8 cellular contexts compared by ENCODE assay signal in the genomic region with DNA sequence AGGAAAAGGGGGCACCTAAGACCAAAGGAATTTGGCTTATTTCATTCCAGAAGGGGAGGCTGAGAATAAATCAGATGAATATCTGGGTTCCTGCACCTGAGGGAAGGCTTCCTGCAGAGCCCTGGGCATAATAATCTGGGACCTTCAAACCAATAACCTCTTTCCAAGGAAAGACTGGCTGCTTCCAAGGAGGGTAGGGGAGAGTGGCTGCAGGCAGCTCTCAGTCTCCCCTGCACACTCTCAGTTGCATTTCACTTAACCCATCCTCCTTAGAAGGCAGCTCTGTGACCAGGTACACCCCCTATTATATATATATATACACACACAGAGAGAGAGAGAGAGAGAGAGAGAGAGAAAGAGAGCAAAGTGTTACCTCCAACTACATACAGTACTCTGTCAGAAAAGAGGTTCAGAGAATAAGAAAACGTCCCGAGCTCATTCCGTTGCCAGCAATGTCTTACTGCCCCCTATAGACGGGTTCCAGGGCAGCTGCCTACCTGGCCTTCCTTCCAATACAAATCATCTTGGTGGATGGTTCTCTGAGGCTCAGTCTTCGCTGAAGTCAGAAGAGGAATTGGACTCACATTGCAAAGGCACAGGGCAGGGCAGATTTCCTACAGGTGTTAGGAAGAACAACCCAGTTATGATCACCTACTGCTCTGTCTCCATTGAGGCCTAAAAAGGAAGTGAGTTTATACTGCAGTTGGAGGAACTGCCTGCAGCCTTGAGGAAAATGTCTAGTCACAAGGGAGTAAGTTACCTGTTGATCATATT. TPM values are rescaled to one million over a fixed set of nuclear protein-coding genes. Genes with fewer than 3 reads are reported as not detected.
DNase-seq lines count a peak whose midpoint lies in the region; FAIRE-seq and TF ChIP-seq lines count a peak whose summit lies in the region.

No MANE protein-coding gene starts in this region.

- no peaks in the 10 kb centered on the region; a peak in 1 of 22 replicates for H3K9me3 ChIP-seq in BLaER1 treated with 17β-estradiol and CSF1 and Interleukin-3, amounts not matched to agents 10 nM and 100 nM (replicated peaks in 1 of 11)
- H3K9me3 ChIP-seq in uterus, result no peaks in the 10 kb centered on the region

- H3K27ac ChIP-seq in BLaER1 treated with 17β-estradiol and CSF1 and Interleukin-3, amounts not matched to agents 10 nM and 100 nM, result peak overlapping the region in 9 of 11 experiments; percentile 28 to 87 (median 71); a peak in 16 of 22 replicates
- H3K27ac ChIP-seq in uterus, result no peak overlapping the region

- peaks cover 31 to 64% (median 61%) of the 10 kb centered on the region in 10 experiments for H3K4me1 ChIP-seq in BLaER1 treated with 17β-estradiol and CSF1 and Interleukin-3, amounts not matched to agents 10 nM and 100 nM
- no peaks in the 10 kb centered on the region for H3K4me1 ChIP-seq in uterus

- peak overlapping the region in 4 of 10 experiments; percentile 24 to 42 (median 32); a peak in 2 of 20 replicates for H3K4me3 ChIP-seq in BLaER1 treated with 17β-estradiol and CSF1 and Interleukin-3, amounts not matched to agents 10 nM and 100 nM
- H3K4me3 ChIP-seq in cardiac fibroblast (replicated peaks in 1 of 2; ENCODE audit: low read depth in 2 of 2, low read length in 2 of 2) (no peak overlapping the region), uterus (no peak overlapping the region)

- FAIRE-seq in GM12891 (lab: Jason Lieb, UNC), result peak; percentile 72

- TF ChIP-seq CTCF in cardiac fibroblast (IDR thresholded peaks at IDR 0.05; ENCODE audit: low read depth, low read length) (peak; percentile 89), uterus (IDR thresholded peaks at IDR 0.05) (no peak)

- peak overlapping the region; percentile 62 to 94 (median 84) for H3K4me2 ChIP-seq in BLaER1 treated with 17β-estradiol and CSF1 and Interleukin-3, amounts not matched to agents 10 nM and 100 nM

- H3K9ac ChIP-seq in BLaER1 treated with 17β-estradiol and CSF1 and Interleukin-3, amounts not matched to agents 10 nM and 100 nM, result peak overlapping the region in 7 of 11 experiments; percentile 40 to 74 (median 58); a peak in 8 of 22 replicates

- H4K20me1 ChIP-seq in BLaER1 treated with 17β-estradiol and CSF1 and Interleukin-3, amounts not matched to agents 10 nM and 100 nM, result no peaks in the 10 kb centered on the region

- TF ChIP-seq POLR2A in GM12891 (IDR thresholded peaks at IDR 0.05; ENCODE audit: low read depth, low read length), result no peak
- no peak for TF ChIP-seq POLR2A in uterus (IDR thresholded peaks at IDR 0.05)

- intact Hi-C loops in uterus (cut with DNase I; ENCODE audit: low total_unique reads), result no loop called here

- H3K36me3 ChIP-seq in BLaER1 treated with 17β-estradiol and CSF1 and Interleukin-3, amounts not matched to agents 10 nM and 100 nM, result peaks cover 0 to 3% (median 0%) of the 10 kb centered on the region in 11 experiments; a peak in 1 of 22 replicates
- H3K36me3 ChIP-seq in uterus, result no peaks in the 10 kb centered on the region

- no peak for DNase-seq in GM12891 (ENCODE audit: insufficient read length, low spot score)
- DNase-seq in NCI-H82 treated with DMSO at 0.1 percent for 48 hours (lab: John Stamatoyannopoulos, UW; ENCODE audit: unreplicated experiment), result peak; percentile 42
- peak; percentile 72 for DNase-seq in cardiac fibroblast (ENCODE audit: low read depth in 2 of 2)
- DNase-seq in medulla oblongata (ENCODE audit: extremely low spot score), result peak; percentile 34
- DNase-seq in stimulated activated naive CD4-positive, alpha-beta T cell (lab: John Stamatoyannopoulos, UW), result no peak
- no peak for DNase-seq in central memory CD4-positive, alpha-beta T cell
- DNase-seq in uterus, result no peak

- H3K27me3 ChIP-seq in BLaER1 treated with 17β-estradiol and CSF1 and Interleukin-3, amounts not matched to agents 10 nM and 100 nM, result no peaks in the 10 kb centered on the region
- no peaks in the 10 kb centered on the region for H3K27me3 ChIP-seq in uterus

TF ChIP-seq in GM12891, 5 proteins besides CTCF, POLR2A, EP300 and RAD21:
- TF ChIP-seq TAF1 (IDR thresholded peaks at IDR 0.05; ENCODE audit: low read depth, low read length) (no peak), POLR2AphosphoS5 (IDR thresholded peaks at IDR 0.05; ENCODE audit: low read depth, low read length) (no peak), POU2F2 (IDR thresholded peaks at IDR 0.05; ENCODE audit: low read depth, low read length) (no peak), PAX5 (IDR thresholded peaks at IDR 0.05; ENCODE audit: insufficient read depth, low read length, severe bottlenecking) (no peak), SPI1 (IDR thresholded peaks at IDR 0.05; ENCODE audit: low read depth, low read length) (no peak)

RNA-seq across cellular contexts. Expression of gene CAPN3, which starts 26.1 kb away (rescaled TPM):
- 3.7 TPM for polyA plus RNA-seq in GM12891 (2012; ENCODE audit: low read depth, missing spikeins)
- total RNA-seq in uterus, result 10 to 100 TPM in 2 of 4 donors, 1 to 10 TPM in 1, under 1 TPM in 1; 0.29 to 17.4 (median 9.4) TPM

Comparison
In these comparisons a context has a peak if more than half of its experiments do, and no peak if none do; other contexts are left out.
1. H3K27ac ChIP-seq: peak in BLaER1 treated with 17β-estradiol and CSF1 and Interleukin-3, amounts not matched to agents 10 nM and 100 nM (9 of 11); none in uterus (0 of 2).
2. DNase-seq: peak in NCI-H82 treated with DMSO at 0.1 percent for 48 hours (single experiment), cardiac fibroblast (2 of 2) and medulla oblongata (single experiment); none in GM12891 (single experiment), stimulated activated naive CD4-positive, alpha-beta T cell (0 of 6), central memory CD4-positive, alpha-beta T cell (single experiment) and uterus (0 of 2).